6 cellular contexts compared by ENCODE assay signal in genomic region chr12:50084409-50084774, GRCh38. TPM values are rescaled to one million over a fixed set of nuclear protein-coding genes. Genes with fewer than 3 reads are reported as not detected.
DNase-seq lines count a peak whose midpoint lies in the region; FAIRE-seq and TF ChIP-seq lines count a peak whose summit lies in the region.
"Not testable (repeated sequence)": the region's sequence is repeated elsewhere in the genome, so short reads cannot be mapped to it uniquely, and the experiment has no call there.

No MANE protein-coding gene starts in this region.

- H3K4me2 ChIP-seq in GM23248 (ENCODE audit: unreplicated experiment), result peak overlapping the region; percentile 98
- H3K4me2 ChIP-seq in hepatocyte, result peak overlapping the region; percentile 76

- WGBS in GM23248 (ENCODE audit: low coverage in 1 of 2, low lambda C conversion rate in 2 of 2, missing lambda C conversion rate in 2 of 2), 2 experiments, result 33 to 34% methylated on average over 7 of the region's 7 CpGs
- WGBS in hepatocyte (ENCODE audit: low lambda C conversion rate, missing lambda C conversion rate), result 66% methylated on average over 7 of the region's 7 CpGs

- H3K4me1 ChIP-seq in GM23248 (ENCODE audit: insufficient read depth) (peaks cover 30% of the 10 kb centered on the region), hepatocyte (ENCODE audit: insufficient read depth) (peaks cover 19% of the 10 kb centered on the region), neuron (ENCODE audit: insufficient read depth, low read length) (peaks cover 35% of the 10 kb centered on the region)

- not testable (repeated sequence) for H3K36me3 ChIP-seq in GM23248 (ENCODE audit: low read depth); bronchial epithelial cell (ENCODE audit: control insufficient read depth, insufficient read depth, low read length); hepatocyte (replicated peaks; ENCODE audit: insufficient read depth, low read depth)
- peaks cover 35% of the 10 kb centered on the region for H3K36me3 ChIP-seq in neuron (ENCODE audit: insufficient read depth, low read length)

- DNase-seq in GM23248; T-helper 2 cell treated with Interferon-gamma antibody and Interleukin-4, amounts not matched to agents 5 μg/mL and 100 μg/mL, for 36 hours (ENCODE audit: low spot score); bronchial epithelial cell (ENCODE audit: low read depth); hepatocyte (ENCODE audit: low spot score); type B pancreatic cell (ENCODE audit: extremely low spot score, unreplicated experiment): not testable (repeated sequence)

- not testable (repeated sequence) for TF ChIP-seq CTCF in bronchial epithelial cell (IDR thresholded peaks at IDR 0.05; ENCODE audit: insufficient read depth, low read length, severe bottlenecking); hepatocyte (IDR thresholded peaks at IDR 0.05; ENCODE audit: poor library complexity); type B pancreatic cell (conservative IDR thresholded peaks at IDR 0.05)

- H3K79me2 ChIP-seq in GM23248 (ENCODE audit: insufficient read depth), result peaks cover 29% of the 10 kb centered on the region
- peaks cover 15% of the 10 kb centered on the region for H3K79me2 ChIP-seq in hepatocyte

- not testable (repeated sequence) for H3K9me2 ChIP-seq in GM23248 (ENCODE audit: insufficient read depth); hepatocyte (replicated peaks; ENCODE audit: insufficient read depth)

- H3K4me3 Mint-ChIP-seq in T-helper 2 cell treated with Interferon-gamma antibody and Interleukin-4, amounts not matched to agents 5 μg/mL and 100 μg/mL, for 36 hours, result peak overlapping the region; percentile 93
- peak overlapping the region; percentile 96 for H3K4me3 Mint-ChIP-seq in type B pancreatic cell

- not testable (repeated sequence) for FAIRE-seq in bronchial epithelial cell (lab: Jason Lieb, UNC)

- H3F3A ChIP-seq in GM23248 (ENCODE audit: insufficient read depth), result peaks cover 36% of the 10 kb centered on the region

- in situ Hi-C loops in GM23248 (cut with MboI), result not testable (repeated sequence)

- H3K27me3 Mint-ChIP-seq in T-helper 2 cell treated with Interferon-gamma antibody and Interleukin-4, amounts not matched to agents 5 μg/mL and 100 μg/mL, for 36 hours (ENCODE audit: low read depth); type B pancreatic cell: not testable (repeated sequence)

- peak overlapping the region; percentile 96 for H3K27ac Mint-ChIP-seq in T-helper 2 cell treated with Interferon-gamma antibody and Interleukin-4, amounts not matched to agents 5 μg/mL and 100 μg/mL, for 36 hours
- peak overlapping the region; percentile 91 for H3K27ac Mint-ChIP-seq in type B pancreatic cell

- H3K9me3 ChIP-seq in GM23248 (ENCODE audit: low read depth); hepatocyte (ENCODE audit: low read depth); neuron (ENCODE audit: low read length): not testable (repeated sequence)

- H3K27me3 ChIP-seq in GM23248 (replicated peaks; ENCODE audit: insufficient read depth); bronchial epithelial cell (ENCODE audit: control insufficient read depth, insufficient read depth, low read length); hepatocyte; neuron (ENCODE audit: insufficient read depth, low read length): not testable (repeated sequence)

- peaks cover 30% of the 10 kb centered on the region for H3K4me1 Mint-ChIP-seq in T-helper 2 cell treated with Interferon-gamma antibody and Interleukin-4, amounts not matched to agents 5 μg/mL and 100 μg/mL, for 36 hours (ENCODE audit: low read depth)
- H3K4me1 Mint-ChIP-seq in type B pancreatic cell (ENCODE audit: unreplicated experiment), result peaks cover 18% of the 10 kb centered on the region

- peak overlapping the region; percentile 88 for H3K9ac ChIP-seq in GM23248

- not testable (repeated sequence) for H3K9me3 Mint-ChIP-seq in T-helper 2 cell treated with Interferon-gamma antibody and Interleukin-4, amounts not matched to agents 5 μg/mL and 100 μg/mL, for 36 hours; type B pancreatic cell

- H2AFZ ChIP-seq in GM23248 (peak overlapping the region; percentile 93), hepatocyte (peak overlapping the region; percentile 52), neuron (ENCODE audit: low read depth, low read length) (peak overlapping the region; percentile 64)

- H3K27ac ChIP-seq in GM23248, result peak overlapping the region; percentile 66
- H3K27ac ChIP-seq in hepatocyte, result peak overlapping the region; percentile 96

- H3K4me3 ChIP-seq in GM23248, result peak overlapping the region; percentile 90
- peak overlapping the region; percentile 55 for H3K4me3 ChIP-seq in bronchial epithelial cell (ENCODE audit: low read depth, low read length)
- H3K4me3 ChIP-seq in hepatocyte, result peak overlapping the region; percentile 57
- peak overlapping the region; percentile 96 for H3K4me3 ChIP-seq in neuron (ENCODE audit: low read length)

- H4K20me1 ChIP-seq in GM23248 (ENCODE audit: insufficient read depth); hepatocyte (ENCODE audit: insufficient read depth, poor library complexity, severe bottlenecking): not testable (repeated sequence)

- H3K36me3 Mint-ChIP-seq in T-helper 2 cell treated with Interferon-gamma antibody and Interleukin-4, amounts not matched to agents 5 μg/mL and 100 μg/mL, for 36 hours (ENCODE audit: low read depth), result peaks cover 22% of the 10 kb centered on the region
- H3K36me3 Mint-ChIP-seq in type B pancreatic cell, result peaks cover 15% of the 10 kb centered on the region

RNA-seq across cellular contexts. Expression of gene SMARCD1, which starts 0.8 kb away (rescaled TPM):
- 41.9 and 48.3 TPM in 2 replicates for total RNA-seq in GM23248 (2014; rRNA removed; shearing (Covaris generic))
- 6.4 and 8.2 TPM in 2 replicates for polyA plus RNA-seq in GM23248 (2016; fragmentation: Nextera tagmentation; extraction: Ambion mirVana)
- total RNA-seq in bronchial epithelial cell, result 24.2 and 27.9 TPM in 2 replicates
- total RNA-seq in hepatocyte, result 33.4 and 44.0 TPM in 2 replicates
- polyA plus RNA-seq in hepatocyte, result 26.1 and 27.9 TPM in 2 replicates
- 55.0 and 100 TPM in 2 replicates for total RNA-seq in type B pancreatic cell (ENCODE audit: low replicate concordance)

RNA-seq across cellular contexts. Expression of gene GPD1, which starts 19.4 kb away (rescaled TPM):
- 0.13 TPM in 1 of 2 replicates, not detected in the other for total RNA-seq in GM23248 (2014; rRNA removed; shearing (Covaris generic))
- polyA plus RNA-seq in GM23248 (2016; fragmentation: Nextera tagmentation; extraction: Ambion mirVana), result not detected in 2 replicates
- total RNA-seq in bronchial epithelial cell, result 0.26 and 0.53 TPM in 2 replicates
- 46.8 and 64.1 TPM in 2 replicates for total RNA-seq in hepatocyte
- polyA plus RNA-seq in hepatocyte, result 20.4 and 30.6 TPM in 2 replicates
- 9.0 and 12.5 TPM in 2 replicates for total RNA-seq in type B pancreatic cell (ENCODE audit: low replicate concordance)

RNA-seq across cellular contexts. Expression of gene ASIC1, which starts 27.0 kb away (rescaled TPM):
- 0.13 and 1.9 TPM in 2 replicates for total RNA-seq in GM23248 (2014; rRNA removed; shearing (Covaris generic))
- polyA plus RNA-seq in GM23248 (2016; fragmentation: Nextera tagmentation; extraction: Ambion mirVana) (0.95 and 1.4 TPM in 2 replicates), hepatocyte (4.6 and 6.7 TPM in 2 replicates)
- total RNA-seq in bronchial epithelial cell (1.3 and 1.4 TPM in 2 replicates), hepatocyte (2.4 and 3.1 TPM in 2 replicates), type B pancreatic cell (ENCODE audit: low replicate concordance) (5.5 and 18.1 TPM in 2 replicates)

RNA-seq across cellular contexts. Expression of gene COX14, which starts 27.6 kb away (rescaled TPM):
- 24.4 and 53.4 TPM in 2 replicates for total RNA-seq in GM23248 (2014; rRNA removed; shearing (Covaris generic))
- 122 and 125 TPM in 2 replicates for polyA plus RNA-seq in GM23248 (2016; fragmentation: Nextera tagmentation; extraction: Ambion mirVana)
- total RNA-seq in bronchial epithelial cell, result 47.9 and 52.1 TPM in 2 replicates
- total RNA-seq in hepatocyte, result 61.5 and 73.5 TPM in 2 replicates
- 150 and 186 TPM in 2 replicates for polyA plus RNA-seq in hepatocyte
- 42.6 and 55.2 TPM in 2 replicates for total RNA-seq in type B pancreatic cell (ENCODE audit: low replicate concordance)

RNA-seq across cellular contexts. Expression of gene RACGAP1, which starts 59.1 kb away (rescaled TPM):
- 55.4 and 63.5 TPM in 2 replicates for total RNA-seq in GM23248 (2014; rRNA removed; shearing (Covaris generic))
- polyA plus RNA-seq in GM23248 (2016; fragmentation: Nextera tagmentation; extraction: Ambion mirVana) (35.4 and 35.7 TPM in 2 replicates), hepatocyte (12.6 and 17.3 TPM in 2 replicates)
- total RNA-seq in bronchial epithelial cell (9.6 and 11.3 TPM in 2 replicates), hepatocyte (22.1 and 22.2 TPM in 2 replicates), type B pancreatic cell (ENCODE audit: low replicate concordance) (32.4 and 70.6 TPM in 2 replicates)
